16 cellular contexts compared by ENCODE assay signal in genomic region chr3:157091096-157091833, GRCh38.
DNase-seq lines count a peak whose midpoint lies in the region; ATAC-seq and TF ChIP-seq lines count a peak whose summit lies in the region.
"Had no signal": no experiment of that assay in that cellular context is flagged by ENCODE, and none has a peak within 500 bp of the region (broad histone marks: within the 10 kb centered on the region; RNA-seq: fewer than 3 reads in every experiment).

No MANE protein-coding gene starts in this region.

- H3K36me3 Mint-ChIP-seq in CD8-positive, alpha-beta memory T cell, result peaks cover 2 to 7% (median 4%) of the 10 kb centered on the region in 3 donors
- peaks cover 2% of the 10 kb centered on the region for H3K36me3 Mint-ChIP-seq in activated naive CD8-positive, alpha-beta T cell treated with anti-CD3 and anti-CD28 coated beads, Interleukin-2, amount 10 ng/mL, durations not matched to agents 7 days and 5 days
- peaks cover 0 to 4% (median 0%) of the 10 kb centered on the region in 3 donors for H3K36me3 Mint-ChIP-seq in immature natural killer cell

- H3K4me3 Mint-ChIP-seq in CD8-positive, alpha-beta memory T cell, result no peak overlapping the region
- no peak overlapping the region for H3K4me3 Mint-ChIP-seq in activated naive CD8-positive, alpha-beta T cell treated with anti-CD3 and anti-CD28 coated beads, Interleukin-2, amount 10 ng/mL, durations not matched to agents 7 days and 5 days
- H3K4me3 Mint-ChIP-seq in immature natural killer cell, result no peak overlapping the region

- ATAC-seq in activated naive CD8-positive, alpha-beta T cell treated with anti-CD3 and anti-CD28 coated beads, Interleukin-2, amount 10 ng/mL, durations not matched to agents 7 days and 5 days (ENCODE audit: low read depth), result no peak
- ATAC-seq in psoas muscle (no peak), foreskin keratinocyte (no peak)

- H3K27me3 Mint-ChIP-seq in CD8-positive, alpha-beta memory T cell, result peaks cover 2 to 5% of the 10 kb centered on the region in 2 donors
- H3K27me3 Mint-ChIP-seq in activated naive CD8-positive, alpha-beta T cell treated with anti-CD3 and anti-CD28 coated beads, Interleukin-2, amount 10 ng/mL, durations not matched to agents 7 days and 5 days, result no peaks in the 10 kb centered on the region
- H3K27me3 Mint-ChIP-seq in immature natural killer cell (ENCODE audit: low read depth in 3 of 3), result peaks cover 5 to 16% (median 13%) of the 10 kb centered on the region in 3 donors

- H3K4me3 ChIP-seq in CD8-positive, alpha-beta memory T cell (ENCODE audit: low read length), result no peak overlapping the region
- no peak overlapping the region for H3K4me3 ChIP-seq in psoas muscle
- H3K4me3 ChIP-seq: ascending aorta, BLaER1, SJCRH30 had no signal

- H3K27ac Mint-ChIP-seq in CD8-positive, alpha-beta memory T cell, result peak overlapping the region in 7 of 8 donors; percentile 4 to 98 (median 97)
- H3K27ac Mint-ChIP-seq in activated naive CD8-positive, alpha-beta T cell treated with anti-CD3 and anti-CD28 coated beads, Interleukin-2, amount 10 ng/mL, durations not matched to agents 7 days and 5 days, result peak overlapping the region; percentile 13
- peak overlapping the region in 2 of 6 donors; percentile 24 to 59 for H3K27ac Mint-ChIP-seq in immature natural killer cell

- H3K9me3 ChIP-seq in CD8-positive, alpha-beta memory T cell (ENCODE audit: low read length), result no peaks in the 10 kb centered on the region
- no peaks in the 10 kb centered on the region for H3K9me3 ChIP-seq in psoas muscle
- H3K9me3 ChIP-seq: ascending aorta, BLaER1, SJCRH30 had no signal

- 60 to 64% (median 63%) methylated on average over 4 of the region's 4 CpGs for WGBS in psoas muscle, 3 donors

- H3K36me3 ChIP-seq in CD8-positive, alpha-beta memory T cell (ENCODE audit: insufficient read depth, low read length), result no peaks in the 10 kb centered on the region
- no peaks in the 10 kb centered on the region for H3K36me3 ChIP-seq in psoas muscle (ENCODE audit: insufficient read depth in 1 of 2, low read depth in 1 of 2)
- H3K36me3 ChIP-seq: ascending aorta, BLaER1, SJCRH30 had no signal

- H3K4me1 Mint-ChIP-seq in CD8-positive, alpha-beta memory T cell, result peaks cover 26 to 48% (median 47%) of the 10 kb centered on the region in 3 donors
- peaks cover 44% of the 10 kb centered on the region for H3K4me1 Mint-ChIP-seq in activated naive CD8-positive, alpha-beta T cell treated with anti-CD3 and anti-CD28 coated beads, Interleukin-2, amount 10 ng/mL, durations not matched to agents 7 days and 5 days
- H3K4me1 Mint-ChIP-seq in immature natural killer cell, result peaks cover 21 to 25% of the 10 kb centered on the region in 2 donors

- no peaks in the 10 kb centered on the region for H3K27me3 ChIP-seq in CD8-positive, alpha-beta memory T cell (ENCODE audit: insufficient read depth, low read length, poor library complexity, severe bottlenecking)
- H3K27me3 ChIP-seq in psoas muscle (ENCODE audit: insufficient read depth in 3 of 3, low read length in 2 of 3) (no peaks in the 10 kb centered on the region), foreskin keratinocyte (no peaks in the 10 kb centered on the region)
- H3K27me3 ChIP-seq: ascending aorta, BLaER1, SJCRH30 had no signal

- H3K27ac ChIP-seq in CD8-positive, alpha-beta memory T cell (ENCODE audit: low read depth, low read length), result no peak overlapping the region
- H3K27ac ChIP-seq in psoas muscle, result peak overlapping the region; percentile 98
- H3K27ac ChIP-seq in foreskin keratinocyte, result no peak overlapping the region
- H3K27ac ChIP-seq: BLaER1, HL-60, SJCRH30 had no signal

- TF ChIP-seq CTCF in psoas muscle (IDR thresholded peaks at IDR 0.05), result no peak
- TF ChIP-seq CTCF in foreskin keratinocyte (conservative IDR thresholded peaks at IDR 0.05), result no peak

- CTCF ChIA-PET in CD8-positive, alpha-beta memory T cell (lab: Charles Lee), result interaction anchor here (0.9 to 1.3 kb wide), 4 partner anchors 9 to 46 kb away, joined by 3 read pairs; no protein-coding TSS in a partner anchor

- intact Hi-C loops in psoas muscle (cut with DNase I), result no loop called here

- DNase-seq in CD1c-positive myeloid dendritic cell (ENCODE audit: extremely low spot score), result peak; percentile 73
- DNase-seq in CD8-positive, alpha-beta memory T cell, result no peak
- DNase-seq in activated naive CD8-positive, alpha-beta T cell treated with anti-CD3 and anti-CD28 coated beads, Interleukin-2, amount 10 ng/mL, durations not matched to agents 7 days and 5 days, result no peak
- no peak for DNase-seq in psoas muscle
- no peak for DNase-seq in foreskin keratinocyte
- no peak for DNase-seq in immature natural killer cell
- no peak for DNase-seq in stimulated activated CD4-positive, alpha-beta T cell treated with anti-CD3 and anti-CD28 coated beads, Interleukin-4, amount 100 ng/mL, for 1 hour
- DNase-seq: activated CD4-positive, alpha-beta T cell treated with anti-CD3 and anti-CD28 coated beads, Interleukin-2, amount 50 U/mL, for 48 hours; activated gamma-delta T cell; DMS79 treated with DMSO at 0.1 percent for 48 hours; NCI-H1694; NCI-H446 treated with DMSO at 0.1 percent for 48 hours; SJCRH30 had no signal

- POLR2A ChIA-PET in CD8-positive, alpha-beta memory T cell (lab: Charles Lee), result interaction anchor here (0.6 kb wide), 1 partner anchor 67 kb away, joined by 3 read pairs; no protein-coding TSS in a partner anchor
- POLR2A ChIA-PET in activated naive CD8-positive, alpha-beta T cell treated with anti-CD3 and anti-CD28 coated beads, Interleukin-2, amount 10 ng/mL, durations not matched to agents 7 days and 5 days (lab: Charles Lee), result interaction anchor here (0.7 to 1.6 kb wide), 4 partner anchors 8 to 536 kb away, joined by 3 read pairs; partner anchors contain the start of genes CCNL1 and SSR3

- peaks cover 20% of the 10 kb centered on the region for H3K4me1 ChIP-seq in CD8-positive, alpha-beta memory T cell (ENCODE audit: insufficient read depth, low read length)
- H3K4me1 ChIP-seq in psoas muscle (peaks cover 32% of the 10 kb centered on the region), foreskin keratinocyte (peaks cover 52% of the 10 kb centered on the region)

- H3K9me3 Mint-ChIP-seq in CD8-positive, alpha-beta memory T cell, result no peaks in the 10 kb centered on the region
- no peaks in the 10 kb centered on the region for H3K9me3 Mint-ChIP-seq in activated naive CD8-positive, alpha-beta T cell treated with anti-CD3 and anti-CD28 coated beads, Interleukin-2, amount 10 ng/mL, durations not matched to agents 7 days and 5 days
- H3K9me3 Mint-ChIP-seq in immature natural killer cell, result peaks cover 0 to 4% (median 0%) of the 10 kb centered on the region in 6 donors
